26 cellular contexts compared by ENCODE assay signal in genomic region chr2:201523506-201523905, GRCh38.
"Had no signal": no experiment of that assay in that cellular context is flagged by ENCODE, and none has a peak within 500 bp of the region (broad histone marks: within the 10 kb centered on the region; RNA-seq: fewer than 3 reads in every experiment).

No MANE protein-coding gene starts in this region.

- DNase-seq: activated B cell treated with CpG ODN at 0.5 μM for 24 hours; activated CD4-positive, alpha-beta T cell treated with anti-CD3 and anti-CD28 coated beads for 36 hours; activated CD4-positive, alpha-beta T cell treated with anti-CD3 and anti-CD28 coated beads, Interleukin-2, amount 50 U/mL, for 4 hours; activated CD8-positive, alpha-beta memory T cell treated with anti-CD3 and anti-CD28 coated beads, Interleukin-2, amount 50 U/mL, for 48 hours; activated naive CD4-positive, alpha-beta T cell treated with Interleukin-2 at 50 U/mL for 16 hours; activated naive CD8-positive, alpha-beta T cell treated with anti-CD3 and anti-CD28 coated beads for 36 hours; activated T-cell treated with anti-CD3 and anti-CD28 coated beads, Interleukin-2, amount 50 U/mL, for 48 hours; amygdala; body of pancreas; caudate nucleus; dermis blood vessel endothelial cell; effector memory CD4-positive, alpha-beta T cell; heart right ventricle; lower lobe of right lung; naive thymus-derived CD4-positive, alpha-beta T cell; occipital lobe; right lobe of liver; small intestine; stimulated activated CD4-positive, alpha-beta T cell treated with anti-CD3 and anti-CD28 coated beads, Interleukin-2, amount 100 ng/mL, for 24 hours; stomach; T1000; transverse colon had no signal

- ATAC-seq: activated CD4-positive, alpha-beta T cell treated with anti-CD3 and anti-CD28 coated beads for 36 hours; body of pancreas; heart right ventricle; left lobe of liver; lower lobe of right lung; naive thymus-derived CD4-positive, alpha-beta T cell; right lobe of liver; stimulated activated memory B cell treated with anti-CD40 and anti-IgM and Interleukin-4, amounts not matched to agents 10 μg/mL and 1 μg/mL and 100 μg/mL, for 72 hours had no signal

- FAIRE-seq: keratinocyte, small intestine, urothelium cell line had no signal

- H3K4me3 ChIP-seq: body of pancreas, heart right ventricle, lower lobe of right lung, right lobe of liver, stomach, transverse colon had no signal
